ENCODE assay signal across 8 cellular contexts in genomic region chr4:2462218-2462991, GRCh38. TPM values are rescaled to one million over a fixed set of nuclear protein-coding genes. Genes with fewer than 3 reads are reported as not detected.
DNase-seq lines count a peak whose midpoint lies in the region; ATAC-seq and TF ChIP-seq lines count a peak whose summit lies in the region.

No MANE protein-coding gene starts in this region.

- no peak overlapping the region for H3K27ac Mint-ChIP-seq in activated CD8-positive, alpha-beta T cell treated with anti-CD3 and anti-CD28 coated beads for 36 hours

- CTCF ChIA-PET in activated CD8-positive, alpha-beta T cell treated with anti-CD3 and anti-CD28 coated beads for 36 hours (lab: Charles Lee): interaction anchor here (0.5 to 3.0 kb wide), 7 partner anchors 9 to 245 kb away, joined by 3 to 12 read pairs (median 3); no protein-coding TSS in a partner anchor

- POLR2A ChIA-PET in activated CD8-positive, alpha-beta T cell treated with anti-CD3 and anti-CD28 coated beads for 36 hours (lab: Charles Lee): interaction anchor here (0.6 to 0.8 kb wide), 2 partner anchors 12 to 208 kb away, joined by 3 to 5 read pairs; no protein-coding TSS in a partner anchor

- WGBS in ectodermal cell, 2 experiments: 4% methylated on average over 99 of the region's 99 CpGs
- 6% methylated on average over 79 to 99 of the region's 99 CpGs for whole genome bisulfite sequencing in lung, 2 donors

- H3K36me3 Mint-ChIP-seq in activated CD8-positive, alpha-beta T cell treated with anti-CD3 and anti-CD28 coated beads for 36 hours (ENCODE audit: low read depth): peaks cover 1% of the 10 kb centered on the region

- H3K4me3 Mint-ChIP-seq in activated CD8-positive, alpha-beta T cell treated with anti-CD3 and anti-CD28 coated beads for 36 hours: peak overlapping the region; percentile 65

- H3K4me1 ChIP-seq in ectodermal cell (ENCODE audit: control insufficient read depth, insufficient read depth, low read length): no peaks in the 10 kb centered on the region
- H3K4me1 ChIP-seq in lung (ENCODE audit: control insufficient read depth in 2 of 2, insufficient read depth in 2 of 2, low read length in 2 of 2): no peaks in the 10 kb centered on the region

- H3K36me3 ChIP-seq in ectodermal cell (ENCODE audit: control insufficient read depth, insufficient read depth, low read length): no peaks in the 10 kb centered on the region
- peaks cover 0 to 3% of the 10 kb centered on the region in 2 donors for H3K36me3 ChIP-seq in lung (ENCODE audit: control insufficient read depth in 2 of 2, insufficient read depth in 2 of 2, low read length in 2 of 2)

- intact Hi-C loops in activated CD8-positive, alpha-beta T cell treated with anti-CD3 and anti-CD28 coated beads for 36 hours (cut with micrococcal nuclease): no loop called here

- H3K27ac ChIP-seq in ectodermal cell (ENCODE audit: insufficient read depth, low read depth, low read length, poor library complexity, severe bottlenecking) (no peak overlapping the region), lung (ENCODE audit: low read depth in 1 of 2, low read length in 1 of 2) (no peak overlapping the region)

- ATAC-seq in HG02943 (IDR thresholded peaks at IDR 0.05; ENCODE audit: low read depth, unreplicated experiment) (peak; percentile 61), lung (ENCODE audit: insufficient read depth, low FRiP score) (peak; percentile 86)
- peak; percentile 95 for ATAC-seq in activated CD8-positive, alpha-beta T cell treated with anti-CD3 and anti-CD28 coated beads for 36 hours

- TF ChIP-seq CTCF in activated CD8-positive, alpha-beta T cell treated with anti-CD3 and anti-CD28 coated beads for 36 hours (IDR thresholded peaks at IDR 0.05): peak; percentile 68
- peak; percentile 59 for TF ChIP-seq CTCF in lung (IDR thresholded peaks at IDR 0.05; ENCODE audit: control extremely low read depth, extremely low read depth)

- peaks cover 14% of the 10 kb centered on the region for H3K4me1 Mint-ChIP-seq in activated CD8-positive, alpha-beta T cell treated with anti-CD3 and anti-CD28 coated beads for 36 hours (ENCODE audit: low read depth)

- H3K9me3 ChIP-seq in ectodermal cell (ENCODE audit: control insufficient read depth, low read length): no peaks in the 10 kb centered on the region
- H3K9me3 ChIP-seq in lung (ENCODE audit: control insufficient read depth in 2 of 2, insufficient read depth in 1 of 2, low read length in 1 of 2): no peaks in the 10 kb centered on the region

- H3K4me3 ChIP-seq in ectodermal cell (ENCODE audit: insufficient read depth, low read depth, low read length) (peak overlapping the region; percentile 40), lung (peak overlapping the region; percentile 24)

- no peaks in the 10 kb centered on the region for H3K9me3 Mint-ChIP-seq in activated CD8-positive, alpha-beta T cell treated with anti-CD3 and anti-CD28 coated beads for 36 hours

- H3K27me3 ChIP-seq in ectodermal cell (ENCODE audit: control insufficient read depth, insufficient read depth, low read length, poor library complexity, severe bottlenecking) (peaks cover 30% of the 10 kb centered on the region), lung (ENCODE audit: control insufficient read depth, insufficient read depth) (no peaks in the 10 kb centered on the region)

- DNase-seq in NCI-H748 (lab: John Stamatoyannopoulos, UW; ENCODE audit: unreplicated experiment) (peak; percentile 55), NCI-H748 treated with DMSO at 0.1 percent for 48 hours (lab: John Stamatoyannopoulos, UW) (no peak), NCI-H2227 (lab: John Stamatoyannopoulos, UW; ENCODE audit: unreplicated experiment) (peak; percentile 82), lung (ENCODE audit: low spot score) (peak; percentile 36)
- DNase-seq in activated CD8-positive, alpha-beta T cell treated with anti-CD3 and anti-CD28 coated beads for 36 hours: peak; percentile 68
- DNase-seq in stimulated activated CD4-positive, alpha-beta T cell treated with anti-CD3 and anti-CD28 coated beads, TNF-alpha, amount 100 ng/mL, for 1 hour (ENCODE audit: low read depth in 3 of 3, low spot score in 1 of 3): peak in 2 of 3 donors; percentile 39 to 51

- peaks cover 2% of the 10 kb centered on the region for H3K27me3 Mint-ChIP-seq in activated CD8-positive, alpha-beta T cell treated with anti-CD3 and anti-CD28 coated beads for 36 hours

RNA-seq across cellular contexts. Expression of gene RNF4, which starts 6.5 kb away (rescaled TPM):
- 10 to 100 TPM; 94.6 to 96.2 TPM for total RNA-seq in activated CD8-positive, alpha-beta T cell treated with anti-CD3 and anti-CD28 coated beads for 36 hours
- 83.2 TPM for polyA plus RNA-seq in ectodermal cell (2013, experiment 1 of 4)
- 87.6 TPM for polyA plus RNA-seq in ectodermal cell (2013, experiment 2 of 4)
- 63.2 TPM for polyA plus RNA-seq in ectodermal cell (2013, experiment 3 of 4)
- 59.5 TPM for polyA plus RNA-seq in ectodermal cell (2013, experiment 4 of 4)
- 10 to 100 TPM; 49.2 to 54.7 TPM for total RNA-seq in lung
- polyA plus RNA-seq in lung: 10 to 100 TPM; 14.8 to 33.0 TPM

RNA-seq across cellular contexts. Expression of gene CFAP99, which starts 43.6 kb away (rescaled TPM):
- total RNA-seq in activated CD8-positive, alpha-beta T cell treated with anti-CD3 and anti-CD28 coated beads for 36 hours: not detected
- polyA plus RNA-seq in ectodermal cell (2013, experiment 1 of 4): not detected
- polyA plus RNA-seq in ectodermal cell (2013, experiment 2 of 4): not detected
- not detected for polyA plus RNA-seq in ectodermal cell (2013, experiment 3 of 4)
- polyA plus RNA-seq in ectodermal cell (2013, experiment 4 of 4): not detected
- total RNA-seq in lung: 10 to 100 TPM in 1 of 2 donors, 1 to 10 TPM in 1; 2.6 to 12.1 TPM
- polyA plus RNA-seq in lung: 1 to 10 TPM; 2.1 TPM

RNA-seq across cellular contexts. Expression of gene ZFYVE28, which starts 44.0 kb away (rescaled TPM):
- 1 to 10 TPM; 4.9 to 7.0 TPM for total RNA-seq in activated CD8-positive, alpha-beta T cell treated with anti-CD3 and anti-CD28 coated beads for 36 hours
- polyA plus RNA-seq in ectodermal cell (2013, experiment 1 of 4): 0.33 TPM
- polyA plus RNA-seq in ectodermal cell (2013, experiment 2 of 4): 0.16 TPM
- polyA plus RNA-seq in ectodermal cell (2013, experiment 3 of 4): 0.27 TPM
- polyA plus RNA-seq in ectodermal cell (2013, experiment 4 of 4): 0.12 TPM
- total RNA-seq in lung: 10 to 100 TPM in 1 of 2 donors, 1 to 10 TPM in 1; 8.3 to 10.3 TPM
- polyA plus RNA-seq in lung: 1 to 10 TPM; 6.8 to 6.9 TPM
